Comparison of ENCODE assay signal across 14 cellular contexts in the genomic region with DNA sequence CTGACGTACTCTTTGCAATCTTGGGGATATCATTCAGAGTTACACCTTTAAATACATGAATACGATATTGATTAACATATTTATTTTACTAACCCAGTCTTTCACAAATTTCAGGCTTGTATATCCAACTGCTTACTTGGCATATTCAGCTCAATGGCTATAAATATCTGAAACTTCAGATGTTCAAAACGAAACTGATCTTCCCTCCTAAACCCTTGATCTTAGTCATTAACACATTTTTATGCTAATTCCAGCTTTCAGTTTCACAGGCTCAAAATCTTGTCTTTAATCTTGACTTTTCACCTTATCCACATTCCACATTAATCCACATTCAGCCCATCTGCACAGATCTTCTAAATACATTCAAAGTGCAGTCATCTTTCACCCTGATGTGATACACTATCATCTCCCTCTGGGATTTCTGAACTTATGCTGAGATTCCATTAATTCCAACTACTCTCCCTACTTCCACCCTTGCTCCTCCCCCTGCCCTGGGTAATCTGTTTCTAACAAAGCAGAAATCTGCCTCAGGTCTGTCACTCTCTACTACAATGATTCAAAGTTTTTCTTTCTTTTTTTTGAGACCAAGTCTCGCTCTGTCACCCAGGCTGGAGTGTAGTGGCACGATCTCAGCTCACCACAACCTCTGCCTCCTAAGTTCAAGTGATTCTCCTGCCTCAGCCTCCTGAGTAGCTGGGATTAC.
DNase-seq lines count a peak whose midpoint lies in the region; ATAC-seq and TF ChIP-seq lines count a peak whose summit lies in the region.
"Had no signal": no experiment of that assay in that cellular context is flagged by ENCODE, and none has a peak within 500 bp of the region (broad histone marks: within the 10 kb centered on the region; RNA-seq: fewer than 3 reads in every experiment).

No MANE protein-coding gene starts in this region.

- H3K36me3 ChIP-seq in OCI-LY3 (replicated peaks; ENCODE audit: low read depth, low read length), result no peaks in the 10 kb centered on the region
- H3K36me3 ChIP-seq: cardiac muscle cell had no signal

- no peak overlapping the region for H3T11ph ChIP-seq in H9 (ENCODE audit: low read length)

- no peak overlapping the region for H4K8ac ChIP-seq in H9 (replicated peaks; ENCODE audit: insufficient read length, low read depth, low read length)

- H2BK20ac ChIP-seq in H9 (ENCODE audit: low read depth, low read length, poor library complexity, severe bottlenecking), result no peak overlapping the region

- H3K4me1 ChIP-seq in OCI-LY3 (ENCODE audit: low read length) (peaks cover 16% of the 10 kb centered on the region), H9 (ENCODE audit: insufficient read depth, low read length) (no peaks in the 10 kb centered on the region)

- H4K5ac ChIP-seq in H9 (ENCODE audit: insufficient read length, low read depth, low read length), result no peak overlapping the region

- H3K27ac ChIP-seq in OCI-LY3 (ENCODE audit: low read length) (no peak overlapping the region), H9 (ENCODE audit: insufficient read length, low read depth, low read length) (no peak overlapping the region)
- H3K27ac ChIP-seq: cardiac muscle cell had no signal

- WGBS in H9 (ENCODE audit: extremely low coverage, insufficient read length, low lambda C conversion rate), result no CpG with 5 or more reads among the region's 5 CpGs

- H3K23me2 ChIP-seq in H9 (ENCODE audit: insufficient read length, low read depth, low read length, poor library complexity, severe bottlenecking), result no peaks in the 10 kb centered on the region

- no peak overlapping the region for H3K56ac ChIP-seq in H9 (ENCODE audit: insufficient read length, low read depth, low read length)

- H3K4ac ChIP-seq in H9 (ENCODE audit: low read depth, low read length), result no peak overlapping the region

- H3K9me3 ChIP-seq in OCI-LY3 (ENCODE audit: insufficient read depth, low read length), result no peaks in the 10 kb centered on the region
- H3K9me3 ChIP-seq in H9 (ENCODE audit: control insufficient read depth, low read depth, low read length), result no peaks in the 10 kb centered on the region

- H4K20me1 ChIP-seq in OCI-LY3 (ENCODE audit: insufficient read depth, low read length) (no peaks in the 10 kb centered on the region), H9 (ENCODE audit: control insufficient read depth, insufficient read depth, insufficient read length) (no peaks in the 10 kb centered on the region)

- no peak overlapping the region for H2BK12ac ChIP-seq in H9 (ENCODE audit: insufficient read length, low read depth, low read length)

- H3K79me2 ChIP-seq in OCI-LY3 (ENCODE audit: low read length) (no peaks in the 10 kb centered on the region), H9 (ENCODE audit: insufficient read depth, low read length) (no peaks in the 10 kb centered on the region)

- H2AFZ ChIP-seq in OCI-LY3 (ENCODE audit: low read depth, low read length), result no peak overlapping the region
- H2AFZ ChIP-seq in H9 (ENCODE audit: low read length), result no peak overlapping the region

- no peak overlapping the region for H2AK5ac ChIP-seq in H9 (ENCODE audit: insufficient read length, low read length)

- no peak for DNase-seq in NCI-H1694 treated with DMSO at 0.1 percent for 48 hours (lab: John Stamatoyannopoulos, UW)
- no peak for DNase-seq in H9
- DNase-seq in foreskin fibroblast, result no peak
- DNase-seq: activated CD4-positive, CD25-positive, alpha-beta regulatory T cell; hypothalamus; NCI-H1417; stimulated activated CD4-positive, alpha-beta T cell treated with anti-CD3 and anti-CD28 coated beads, Interleukin-15, amount 100 ng/mL, for 24 hours had no signal

- H3K4me2 ChIP-seq in OCI-LY3 (ENCODE audit: low read length), result peak overlapping the region; percentile 82
- no peak overlapping the region for H3K4me2 ChIP-seq in H9 (ENCODE audit: insufficient read depth, insufficient read length, low read length)

- peaks cover 9 to 12% of the 10 kb centered on the region in 2 experiments for H3K4me1 Mint-ChIP-seq in H9
- H3K4me1 Mint-ChIP-seq: activated T-helper 17 cell treated with anti-CD3 and anti-CD28 coated beads, Interleukin-2, amount 50 U/mL, for 72 hours had no signal

- no peak overlapping the region for H3K14ac ChIP-seq in H9 (ENCODE audit: insufficient read depth, low read length)

- TF ChIP-seq CTCF in OCI-LY3 (IDR thresholded peaks at IDR 0.05; ENCODE audit: low read depth, low read length), result no peak
- TF ChIP-seq CTCF in H9 (conservative IDR thresholded peaks at IDR 0.05), result no peak
- TF ChIP-seq CTCF in foreskin fibroblast (IDR thresholded peaks at IDR 0.05; ENCODE audit: low read depth, low read length), result no peak

- H3K27me3 Mint-ChIP-seq in H9 (ENCODE audit: low read depth), result no peaks in the 10 kb centered on the region
- H3K27me3 Mint-ChIP-seq: activated T-helper 17 cell treated with anti-CD3 and anti-CD28 coated beads, Interleukin-2, amount 50 U/mL, for 72 hours had no signal

- no peak overlapping the region for H3K23ac ChIP-seq in H9 (ENCODE audit: insufficient read length, low read depth, low read length)

- no peak overlapping the region for H4K91ac ChIP-seq in H9 (ENCODE audit: insufficient read length, low read depth, low read length)

- peak overlapping the region; percentile 58 for H3K4me3 ChIP-seq in OCI-LY3 (ENCODE audit: low read length)
- H3K4me3 ChIP-seq in foreskin fibroblast (ENCODE audit: low read depth in 1 of 2, low read length in 2 of 2), result no peak overlapping the region
- H3K4me3 ChIP-seq: cardiac muscle cell had no signal

- no peak overlapping the region for H3K18ac ChIP-seq in H9 (ENCODE audit: insufficient read length, low read depth, low read length)

- H3K4me3 Mint-ChIP-seq in H9, result no peak overlapping the region
- H3K4me3 Mint-ChIP-seq: activated T-helper 17 cell treated with anti-CD3 and anti-CD28 coated beads, Interleukin-2, amount 50 U/mL, for 72 hours had no signal

- no peaks in the 10 kb centered on the region for H3K36me3 Mint-ChIP-seq in H9 (ENCODE audit: insufficient read depth in 1 of 3, low read depth in 3 of 3)

- H3K79me1 ChIP-seq in H9 (ENCODE audit: insufficient read depth, low read depth, low read length, poor library complexity, severe bottlenecking), result no peaks in the 10 kb centered on the region

- peak overlapping the region in 1 of 3 experiments; percentile 4; a peak in 1 of 7 replicates for H3K27ac Mint-ChIP-seq in H9
- H3K27ac Mint-ChIP-seq: activated T-helper 17 cell treated with anti-CD3 and anti-CD28 coated beads, Interleukin-2, amount 50 U/mL, for 72 hours had no signal

- no peaks in the 10 kb centered on the region for H3K9me3 Mint-ChIP-seq in H9
- H3K9me3 Mint-ChIP-seq: activated T-helper 17 cell treated with anti-CD3 and anti-CD28 coated beads, Interleukin-2, amount 50 U/mL, for 72 hours had no signal

- ATAC-seq in GM18517 (IDR thresholded peaks at IDR 0.05; ENCODE audit: unreplicated experiment) (peak; percentile 92), GM21526 (IDR thresholded peaks at IDR 0.05; ENCODE audit: low FRiP score, unreplicated experiment) (peak; percentile 55), HG02981 (IDR thresholded peaks at IDR 0.05; ENCODE audit: unreplicated experiment) (peak; percentile 91), HG02763 (IDR thresholded peaks at IDR 0.05; ENCODE audit: unreplicated experiment) (no peak)
- ATAC-seq: activated T-helper 17 cell treated with anti-CD3 and anti-CD28 coated beads, Interleukin-2, amount 50 U/mL, for 72 hours had no signal

- no peak overlapping the region for H2BK120ac ChIP-seq in H9 (ENCODE audit: low read depth, low read length, poor library complexity, severe bottlenecking)

- H3K9ac ChIP-seq in OCI-LY3 (ENCODE audit: low read length), result no peak overlapping the region
- no peak overlapping the region for H3K9ac ChIP-seq in H9 (ENCODE audit: extremely low read depth, insufficient read length, low read length)

- no peak overlapping the region for H2BK5ac ChIP-seq in H9 (ENCODE audit: insufficient read length, low read length)

- H3K27me3 ChIP-seq in OCI-LY3 (ENCODE audit: low read depth, low read length), result peaks cover 24% of the 10 kb centered on the region
- H3K27me3 ChIP-seq in H9 (ENCODE audit: insufficient read depth, low read length), result no peaks in the 10 kb centered on the region
- H3K27me3 ChIP-seq: cardiac muscle cell had no signal

- H2BK15ac ChIP-seq in H9 (ENCODE audit: low read depth, low read length), result no peak overlapping the region
